ENCODE assay signal across 1 cellular context in genomic region chr4:140359571-140360427, GRCh38.
A peak's percentile ranks its signal among the peaks of the same experiment; 100 is the strongest.
TF ChIP-seq lines count a peak whose summit lies in the region.

No MANE protein-coding gene starts in this region.

TF ChIP-seq in GM23338, 12 proteins besides CTCF, POLR2A, EP300 and RAD21 (continued from another document):
- peak; percentile 60; the same call in 1 of the 2 replicates for TF ChIP-seq ZNF462 (CRISPR knock-in tag; IDR thresholded peaks at IDR 0.05)
